In the genomic region with DNA sequence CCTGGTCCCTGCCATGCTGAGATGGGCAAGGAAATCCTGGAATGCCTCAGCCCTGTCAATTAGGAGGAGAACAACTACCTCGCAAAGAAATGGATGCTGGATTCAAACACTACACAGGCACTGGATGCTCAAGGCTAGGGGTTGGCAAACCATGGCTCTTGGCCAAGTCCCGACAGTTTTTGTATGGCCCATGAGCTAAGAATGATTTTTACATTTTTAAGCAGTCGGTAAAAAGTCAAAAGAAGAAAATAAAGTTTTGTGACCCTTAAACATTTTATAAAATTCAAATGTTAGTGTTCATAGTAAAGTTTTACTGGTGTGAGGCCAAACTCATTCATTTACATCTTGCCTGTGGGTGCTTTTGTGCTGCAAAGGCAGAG, we compare ENCODE assay signal across 22 cellular contexts. TPM values are rescaled to one million over a fixed set of nuclear protein-coding genes. Genes with fewer than 3 reads are reported as not detected.
"Had no signal": no experiment of that assay in that cellular context is flagged by ENCODE, and none has a peak within 500 bp of the region (broad histone marks: within the 10 kb centered on the region; RNA-seq: fewer than 3 reads in every experiment).

No MANE protein-coding gene starts in this region.

- H3K27ac ChIP-seq: epithelial cell of prostate, left lung, neural progenitor cell, ovary, upper lobe of right lung, WERI-Rb-1 had no signal

- H3K9ac ChIP-seq: neural progenitor cell had no signal

- H3K27me3 ChIP-seq: body of pancreas, left lung, neural progenitor cell, ovary, upper lobe of right lung had no signal

- H3K4me3 Mint-ChIP-seq: activated naive CD8-positive, alpha-beta T cell; central memory CD8-positive, alpha-beta T cell; dendritic cell treated with granulocyte-macrophage colony-stimulating factor and Interleukin-4, amounts not matched to agents 40 ng/mL and 50 ng/mL, for 4 days; naive B cell; neural progenitor cell; stimulated activated naive CD8-positive, alpha-beta T cell treated with anti-CD3 and anti-CD28 coated beads, Interleukin-15, amount 100 ng/mL, for 72 hours had no signal

- H3K36me3 ChIP-seq: left lung, neural progenitor cell, ovary, thoracic aorta, upper lobe of right lung, WERI-Rb-1 had no signal

- H3K27me3 Mint-ChIP-seq: activated naive CD8-positive, alpha-beta T cell; central memory CD8-positive, alpha-beta T cell; dendritic cell treated with granulocyte-macrophage colony-stimulating factor and Interleukin-4, amounts not matched to agents 40 ng/mL and 50 ng/mL, for 4 days; naive B cell; stimulated activated naive CD8-positive, alpha-beta T cell treated with anti-CD3 and anti-CD28 coated beads, Interleukin-15, amount 100 ng/mL, for 72 hours had no signal

- H3K36me3 Mint-ChIP-seq: activated naive CD8-positive, alpha-beta T cell; naive B cell had no signal

- H3K4me2 ChIP-seq: neural progenitor cell, smooth muscle cell had no signal

- H3K4me1 Mint-ChIP-seq: central memory CD8-positive, alpha-beta T cell had no signal

- FAIRE-seq: keratinocyte had no signal

- H3K9me3 ChIP-seq: body of pancreas, left lung, ovary, thoracic aorta, upper lobe of right lung had no signal

- H3K4me3 ChIP-seq: body of pancreas, left lung, neural progenitor cell, ovary, smooth muscle cell, thoracic aorta, upper lobe of right lung had no signal

- H3K27ac Mint-ChIP-seq: activated naive CD8-positive, alpha-beta T cell; neural progenitor cell had no signal

- DNase-seq: activated CD4-positive, alpha-beta T cell treated with anti-CD3 and anti-CD28 coated beads, Interleukin-2, amount 50 U/mL, for 4 hours; activated gamma-delta T cell treated with Interleukin-2 at 50 U/mL for 16 hours; foreskin fibroblast; left lung; naive B cell; ovary; stimulated activated CD4-positive, alpha-beta T cell treated with anti-CD3 and anti-CD28 coated beads, Interleukin-4, amount 100 ng/mL, for 1 hour; stimulated activated naive CD8-positive, alpha-beta T cell treated with anti-CD3 and anti-CD28 coated beads, Interleukin-15, amount 100 ng/mL, for 72 hours; upper lobe of right lung; WERI-Rb-1 had no signal

- ATAC-seq: body of pancreas; left lung; sciatic nerve; stimulated activated naive CD8-positive, alpha-beta T cell treated with anti-CD3 and anti-CD28 coated beads, Interleukin-15, amount 100 ng/mL, for 72 hours; upper lobe of right lung had no signal

- H3K9me3 Mint-ChIP-seq: central memory CD8-positive, alpha-beta T cell; dendritic cell treated with granulocyte-macrophage colony-stimulating factor and Interleukin-4, amounts not matched to agents 40 ng/mL and 50 ng/mL, for 4 days; naive B cell; stimulated activated naive CD8-positive, alpha-beta T cell treated with anti-CD3 and anti-CD28 coated beads, Interleukin-15, amount 100 ng/mL, for 72 hours had no signal

- H2AFZ ChIP-seq: neural progenitor cell had no signal

RNA-seq across cellular contexts. Expression of a gene that starts 6.5 kb away (rescaled TPM):
- total RNA-seq: pulmonary artery endothelial cell had no signal

RNA-seq across cellular contexts. Expression of a gene that starts 55.1 kb away (rescaled TPM):
- total RNA-seq: mononuclear cell, pulmonary artery endothelial cell, thoracic aorta had no signal
